Comparison of ENCODE assay signal across 24 cellular contexts in the genomic region with DNA sequence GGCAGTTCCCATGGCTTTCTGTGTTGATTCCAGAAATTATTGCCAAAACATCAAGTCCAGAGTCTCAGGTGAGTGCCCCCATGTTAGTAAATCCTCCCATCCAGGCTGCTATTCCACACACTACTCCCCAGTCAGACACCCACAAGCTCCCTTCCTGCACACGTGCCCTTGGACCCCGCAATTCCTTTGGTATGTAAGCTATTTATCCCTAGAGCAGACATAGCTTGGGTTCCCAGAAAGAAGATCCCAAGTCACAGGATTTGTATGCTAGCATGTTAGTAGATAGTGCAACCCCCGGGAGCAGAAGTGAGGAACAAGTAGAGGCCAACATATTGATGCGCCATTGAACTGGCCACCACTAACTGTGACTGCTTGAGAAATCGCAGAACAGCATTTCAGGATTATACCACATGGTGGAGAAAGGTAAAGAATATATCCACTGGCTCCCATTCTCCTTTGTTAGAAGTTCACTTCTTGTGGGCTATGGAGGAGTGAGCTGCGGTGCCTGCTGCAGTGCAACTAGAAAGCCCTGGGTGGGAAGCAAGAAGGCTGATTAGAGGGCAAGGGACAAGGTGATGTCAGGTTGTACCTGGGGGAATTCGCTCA.
"Had no signal": no experiment of that assay in that cellular context is flagged by ENCODE, and none has a peak within 500 bp of the region (broad histone marks: within the 10 kb centered on the region; RNA-seq: fewer than 3 reads in every experiment).

No MANE protein-coding gene starts in this region.

- ATAC-seq: activated CD8-positive, alpha-beta T cell treated with anti-CD3 and anti-CD28 coated beads for 36 hours; effector memory CD8-positive, alpha-beta T cell; left colon; psoas muscle; right cardiac atrium; stimulated activated naive CD8-positive, alpha-beta T cell treated with anti-CD3 and anti-CD28 coated beads, Interleukin-15, amount 100 ng/mL, for 72 hours had no signal

- H3K27me3 Mint-ChIP-seq: activated CD8-positive, alpha-beta T cell treated with anti-CD3 and anti-CD28 coated beads for 36 hours; effector memory CD8-positive, alpha-beta T cell had no signal

- H3K4me1 Mint-ChIP-seq: activated CD4-positive, alpha-beta T cell treated with anti-CD3 and anti-CD28 coated beads, Interleukin-2, amount 10 ng/mL, durations not matched to agents 24 days and 14 days had no signal

- DNase-seq: activated CD4-positive, alpha-beta T cell treated with anti-CD3 and anti-CD28 coated beads, Interleukin-2, amount 10 ng/mL, durations not matched to agents 24 days and 14 days; activated CD4-positive, CD25-positive, alpha-beta regulatory T cell; activated CD8-positive, alpha-beta T cell treated with anti-CD3 and anti-CD28 coated beads for 36 hours; activated effector memory CD4-positive, alpha-beta T cell treated with Interleukin-2 at 50 U/mL for 16 hours; activated naive CD4-positive, alpha-beta T cell treated with anti-CD3 and anti-CD28 coated beads, Interleukin-2, amount 50 U/mL, for 16 hours; activated T-cell treated with anti-CD3 and anti-CD28 coated beads, Interleukin-2, amount 50 U/mL, for 48 hours; dermis blood vessel endothelial cell; effector memory CD8-positive, alpha-beta T cell; foreskin fibroblast; left colon; psoas muscle; right cardiac atrium; small intestine; stimulated activated CD4-positive, alpha-beta T cell treated with anti-CD3 and anti-CD28 coated beads, Interleukin-15, amount 100 ng/mL, for 24 hours; stimulated activated CD4-positive, alpha-beta T cell treated with anti-CD3 and anti-CD28 coated beads, Interleukin-4, amount 100 ng/mL, for 1 hour; stimulated activated naive CD8-positive, alpha-beta T cell treated with anti-CD3 and anti-CD28 coated beads, Interleukin-15, amount 100 ng/mL, for 72 hours; T-helper 1 cell; T-helper 9 cell; transverse colon had no signal

- H3K4me3 Mint-ChIP-seq: activated CD4-positive, alpha-beta T cell treated with anti-CD3 and anti-CD28 coated beads, Interleukin-2, amount 10 ng/mL, durations not matched to agents 24 days and 14 days; activated CD8-positive, alpha-beta T cell treated with anti-CD3 and anti-CD28 coated beads for 36 hours; effector memory CD8-positive, alpha-beta T cell; stimulated activated naive CD8-positive, alpha-beta T cell treated with anti-CD3 and anti-CD28 coated beads, Interleukin-15, amount 100 ng/mL, for 72 hours had no signal

- H3K4me3 ChIP-seq: ascending aorta, breast epithelium, lung, psoas muscle, suprapubic skin, transverse colon, vagina had no signal

- H3K36me3 ChIP-seq: ascending aorta, breast epithelium, suprapubic skin, transverse colon, vagina had no signal

- FAIRE-seq: small intestine had no signal

- H3K27me3 ChIP-seq: ascending aorta, breast epithelium, suprapubic skin, transverse colon, vagina had no signal

- H3K27ac ChIP-seq: ascending aorta, breast epithelium, psoas muscle, suprapubic skin, transverse colon, vagina had no signal

- H3K9me3 ChIP-seq: ascending aorta, breast epithelium, psoas muscle, suprapubic skin, transverse colon, vagina had no signal

- H3K9me3 Mint-ChIP-seq: activated CD4-positive, alpha-beta T cell treated with anti-CD3 and anti-CD28 coated beads, Interleukin-2, amount 10 ng/mL, durations not matched to agents 24 days and 14 days; activated CD8-positive, alpha-beta T cell treated with anti-CD3 and anti-CD28 coated beads for 36 hours; effector memory CD8-positive, alpha-beta T cell; stimulated activated naive CD8-positive, alpha-beta T cell treated with anti-CD3 and anti-CD28 coated beads, Interleukin-15, amount 100 ng/mL, for 72 hours had no signal

- H3K4me1 ChIP-seq: ascending aorta, breast epithelium, psoas muscle, suprapubic skin, vagina had no signal

- H3K27ac Mint-ChIP-seq: activated CD4-positive, alpha-beta T cell treated with anti-CD3 and anti-CD28 coated beads, Interleukin-2, amount 10 ng/mL, durations not matched to agents 24 days and 14 days; activated CD8-positive, alpha-beta T cell treated with anti-CD3 and anti-CD28 coated beads for 36 hours; effector memory CD8-positive, alpha-beta T cell had no signal
